In genomic region chr6:90780141-90780540, GRCh38 we compare ENCODE assay signal across 26 cellular contexts.
"Had no signal": no experiment of that assay in that cellular context is flagged by ENCODE, and none has a peak within 500 bp of the region (broad histone marks: within the 10 kb centered on the region; RNA-seq: fewer than 3 reads in every experiment).

No MANE protein-coding gene starts in this region.

- H3K27ac ChIP-seq: left ventricle myocardium inferior, ovary, skin epidermis, stomach, suprapubic skin, thoracic aorta, tibial artery, upper lobe of right lung had no signal

- FAIRE-seq: urothelium cell line had no signal

- H3K27me3 ChIP-seq: ovary, stomach, suprapubic skin, tibial artery, upper lobe of right lung had no signal

- H3K9me3 ChIP-seq: left ventricle myocardium inferior, mucosa of descending colon, ovary, stomach, suprapubic skin, thoracic aorta, tibial artery, upper lobe of right lung had no signal

- H3K4me3 ChIP-seq: left ventricle myocardium inferior, lung, mucosa of descending colon, ovary, skin epidermis, stomach, suprapubic skin, thoracic aorta, tibial artery, upper lobe of right lung had no signal

- H3K9me3 Mint-ChIP-seq: naive thymus-derived CD4-positive, alpha-beta T cell; stimulated activated naive B cell treated with anti-CD40 and anti-IgM and Interleukin-4, amounts not matched to agents 10 μg/mL and 1 μg/mL and 100 μg/mL, for 72 hours had no signal

- H3K4me1 ChIP-seq: left ventricle myocardium inferior, stomach, suprapubic skin, tibial artery, upper lobe of right lung had no signal

- H3K27ac Mint-ChIP-seq: naive thymus-derived CD4-positive, alpha-beta T cell; natural killer cell treated with Interleukin-12 subunit alpha and Interleukin-12 subunit beta and Interleukin-15 and Interleukin-18, amount 100 ng/mL, for 72 hours; progenitor cell of endocrine pancreas; stimulated activated naive B cell treated with anti-CD40 and anti-IgM and Interleukin-4, amounts not matched to agents 10 μg/mL and 1 μg/mL and 100 μg/mL, for 72 hours had no signal

- H3K36me3 ChIP-seq: left ventricle myocardium inferior, ovary, stomach, suprapubic skin, thoracic aorta, tibial artery, upper lobe of right lung had no signal

- H3K36me3 Mint-ChIP-seq: naive thymus-derived CD4-positive, alpha-beta T cell; natural killer cell treated with Interleukin-12 subunit alpha and Interleukin-12 subunit beta and Interleukin-15 and Interleukin-18, amount 100 ng/mL, for 72 hours; stimulated activated naive B cell treated with anti-CD40 and anti-IgM and Interleukin-4, amounts not matched to agents 10 μg/mL and 1 μg/mL and 100 μg/mL, for 72 hours had no signal

- ATAC-seq: mucosa of descending colon; naive thymus-derived CD4-positive, alpha-beta T cell; natural killer cell treated with Interleukin-12 subunit alpha and Interleukin-12 subunit beta and Interleukin-15 and Interleukin-18, amount 100 ng/mL, for 72 hours; right cardiac atrium; sciatic nerve; stimulated activated naive B cell treated with anti-CD40 and anti-IgM and Interleukin-4, amounts not matched to agents 10 μg/mL and 1 μg/mL and 100 μg/mL, for 72 hours; stimulated activated naive CD8-positive, alpha-beta T cell treated with anti-CD3 and anti-CD28 coated beads, Interleukin-15, Interleukin-2, amounts not matched to agents 100 U/mL and 50 U/mL, for 24 hours; upper lobe of right lung had no signal

- DNase-seq: hypothalamus; islet precursor cell; left ventricle myocardium inferior; midbrain; mucosa of descending colon; naive thymus-derived CD4-positive, alpha-beta T cell; ovary; right cardiac atrium; stimulated activated CD4-positive, alpha-beta T cell treated with anti-CD3 and anti-CD28 coated beads, Interleukin-12 subunit alpha, Interleukin-12 subunit beta, amount 100 ng/mL, for 4 hours; stimulated activated CD4-positive, alpha-beta T cell treated with anti-CD3 and anti-CD28 coated beads, Interleukin-15, amount 100 ng/mL, for 24 hours; stimulated activated CD4-positive, alpha-beta T cell treated with anti-CD3 and anti-CD28 coated beads, Interleukin-2, amount 100 ng/mL, for 24 hours; stimulated activated CD4-positive, alpha-beta T cell treated with anti-CD3 and anti-CD28 coated beads, Interleukin-4, amount 100 ng/mL, for 1 hour; stimulated activated naive B cell treated with anti-CD40 and anti-IgM and Interleukin-4, amounts not matched to agents 10 μg/mL and 1 μg/mL and 100 μg/mL, for 72 hours; stimulated activated naive CD8-positive, alpha-beta T cell treated with anti-CD3 and anti-CD28 coated beads, Interleukin-15, Interleukin-2, amounts not matched to agents 100 U/mL and 50 U/mL, for 24 hours; stomach; tibial artery; trophoblast cell; upper lobe of right lung had no signal
